ENCODE assay signal across 18 cellular contexts in the genomic region with DNA sequence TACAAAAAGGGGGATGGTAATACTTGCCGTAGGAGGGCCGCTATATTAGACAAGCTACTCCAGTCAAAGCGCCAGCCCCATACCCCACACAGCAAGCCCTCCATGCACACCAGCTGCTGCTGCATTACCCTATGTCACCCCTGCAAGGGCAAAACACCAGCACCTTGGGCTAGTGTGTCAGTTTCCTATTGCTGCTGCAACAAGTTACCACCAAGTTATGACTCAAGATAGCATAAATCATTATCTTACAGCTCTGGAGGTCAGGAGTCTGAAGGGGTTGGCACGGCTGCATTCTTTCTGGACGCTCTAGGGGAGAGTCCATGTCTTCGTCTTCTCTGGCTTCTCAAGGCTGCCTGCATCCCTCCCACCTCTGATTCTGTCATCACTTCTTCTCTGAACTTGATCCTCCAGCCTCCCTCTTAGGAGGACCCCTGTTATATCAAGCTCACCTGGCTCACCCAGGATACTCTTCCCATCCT.
DNase-seq lines count a peak whose midpoint lies in the region; ATAC-seq, FAIRE-seq and TF ChIP-seq lines count a peak whose summit lies in the region.
"Had no signal": no experiment of that assay in that cellular context is flagged by ENCODE, and none has a peak within 500 bp of the region (broad histone marks: within the 10 kb centered on the region; RNA-seq: fewer than 3 reads in every experiment).

No MANE protein-coding gene starts in this region.

- H3K36me3 ChIP-seq in bronchial epithelial cell (ENCODE audit: control insufficient read depth, insufficient read depth, low read length), result no peaks in the 10 kb centered on the region
- H3K36me3 ChIP-seq in upper lobe of right lung, result no peaks in the 10 kb centered on the region
- no peaks in the 10 kb centered on the region for H3K36me3 ChIP-seq in gastroesophageal sphincter
- H3K36me3 ChIP-seq: HAP-1 had no signal

- no peak for TF ChIP-seq EP300 in gastroesophageal sphincter (IDR thresholded peaks at IDR 0.05)

- H3K4me3 ChIP-seq in bronchial epithelial cell (ENCODE audit: low read depth, low read length), result no peak overlapping the region
- H3K4me3 ChIP-seq in upper lobe of right lung, result no peak overlapping the region
- H3K4me3 ChIP-seq in gastroesophageal sphincter, result no peak overlapping the region
- H3K4me3 ChIP-seq: HAP-1 had no signal

- TF ChIP-seq CTCF in CD14-positive monocyte (IDR thresholded peaks at IDR 0.05) (no peak), bronchial epithelial cell (IDR thresholded peaks at IDR 0.05; ENCODE audit: insufficient read depth, low read length, severe bottlenecking) (no peak), upper lobe of right lung (IDR thresholded peaks at IDR 0.05) (no peak), gastroesophageal sphincter (IDR thresholded peaks at IDR 0.05) (no peak)

- no peak overlapping the region for H3K4me3 Mint-ChIP-seq in CD14-positive monocyte
- H3K4me3 Mint-ChIP-seq: B cell; CD4-positive, alpha-beta memory T cell; HFFc6; IgD-negative memory B cell had no signal

- 58 to 75% methylated on average over 3 to 6 of the region's 6 CpGs for WGBS in gastroesophageal sphincter (ENCODE audit: low coverage in 1 of 2), 2 donors

- no peaks in the 10 kb centered on the region for H3K36me3 Mint-ChIP-seq in CD14-positive monocyte
- H3K36me3 Mint-ChIP-seq: CD4-positive, alpha-beta memory T cell had no signal

- H3K4me1 Mint-ChIP-seq in CD14-positive monocyte, result no peaks in the 10 kb centered on the region
- H3K4me1 Mint-ChIP-seq: B cell, IgD-negative memory B cell had no signal

- intact Hi-C loops in CD14-positive monocyte (cut with micrococcal nuclease) (no loop called here), upper lobe of right lung (cut with DNase I) (no loop called here)

- no peaks in the 10 kb centered on the region for H3K9me3 ChIP-seq in upper lobe of right lung
- H3K9me3 ChIP-seq in gastroesophageal sphincter, result no peaks in the 10 kb centered on the region
- H3K9me3 ChIP-seq: HAP-1 had no signal

- H3K27me3 ChIP-seq in bronchial epithelial cell (ENCODE audit: control insufficient read depth, insufficient read depth, low read length) (no peaks in the 10 kb centered on the region), upper lobe of right lung (no peaks in the 10 kb centered on the region), gastroesophageal sphincter (peaks cover 6% of the 10 kb centered on the region)

- H3K27ac Mint-ChIP-seq in CD14-positive monocyte, result no peak overlapping the region
- H3K27ac Mint-ChIP-seq: B cell; CD4-positive, alpha-beta memory T cell; HFFc6; IgD-negative memory B cell had no signal

- peaks cover 0 to 4% (median 0%) of the 10 kb centered on the region in 7 donors for H3K9me3 Mint-ChIP-seq in CD14-positive monocyte
- H3K9me3 Mint-ChIP-seq: HFFc6, IgD-negative memory B cell had no signal

- ATAC-seq in upper lobe of right lung (no peak), gastroesophageal sphincter (no peak), HG03460 (IDR thresholded peaks at IDR 0.05; ENCODE audit: unreplicated experiment) (no peak)

- DNase-seq in CD14-positive monocyte (ENCODE audit: low spot score) (peak; percentile 23), HT1080 (ENCODE audit: low read depth) (peak; percentile 39), bronchial epithelial cell (ENCODE audit: low read depth) (peak; percentile 54), upper lobe of right lung (peak; percentile 16)
- no peak for DNase-seq in stimulated activated CD4-positive, alpha-beta T cell treated with anti-CD3 and anti-CD28 coated beads, Interleukin-12 subunit alpha, Interleukin-12 subunit beta, amount 100 ng/mL, for 4 hours
- DNase-seq: C1 segment of cervical spinal cord; CD4-positive, alpha-beta memory T cell; DND-41; HFFc6; KG1 had no signal

- H3K27me3 Mint-ChIP-seq in CD14-positive monocyte (ENCODE audit: low read depth in 3 of 3), result peaks cover 0 to 3% (median 0%) of the 10 kb centered on the region in 3 donors
- H3K27me3 Mint-ChIP-seq: IgD-negative memory B cell had no signal

- H3K27ac ChIP-seq in upper lobe of right lung (no peak overlapping the region), gastroesophageal sphincter (no peak overlapping the region)

- H3K4me1 ChIP-seq in upper lobe of right lung (no peaks in the 10 kb centered on the region), gastroesophageal sphincter (no peaks in the 10 kb centered on the region)
- H3K4me1 ChIP-seq: HAP-1 had no signal

- FAIRE-seq in bronchial epithelial cell (lab: Jason Lieb, UNC), result no peak
- FAIRE-seq: A204.1, D721Med, H1 had no signal

- TF ChIP-seq POLR2A in gastroesophageal sphincter (IDR thresholded peaks at IDR 0.05), result no peak
